ENCODE assay signal across 1 cellular context in the genomic region with DNA sequence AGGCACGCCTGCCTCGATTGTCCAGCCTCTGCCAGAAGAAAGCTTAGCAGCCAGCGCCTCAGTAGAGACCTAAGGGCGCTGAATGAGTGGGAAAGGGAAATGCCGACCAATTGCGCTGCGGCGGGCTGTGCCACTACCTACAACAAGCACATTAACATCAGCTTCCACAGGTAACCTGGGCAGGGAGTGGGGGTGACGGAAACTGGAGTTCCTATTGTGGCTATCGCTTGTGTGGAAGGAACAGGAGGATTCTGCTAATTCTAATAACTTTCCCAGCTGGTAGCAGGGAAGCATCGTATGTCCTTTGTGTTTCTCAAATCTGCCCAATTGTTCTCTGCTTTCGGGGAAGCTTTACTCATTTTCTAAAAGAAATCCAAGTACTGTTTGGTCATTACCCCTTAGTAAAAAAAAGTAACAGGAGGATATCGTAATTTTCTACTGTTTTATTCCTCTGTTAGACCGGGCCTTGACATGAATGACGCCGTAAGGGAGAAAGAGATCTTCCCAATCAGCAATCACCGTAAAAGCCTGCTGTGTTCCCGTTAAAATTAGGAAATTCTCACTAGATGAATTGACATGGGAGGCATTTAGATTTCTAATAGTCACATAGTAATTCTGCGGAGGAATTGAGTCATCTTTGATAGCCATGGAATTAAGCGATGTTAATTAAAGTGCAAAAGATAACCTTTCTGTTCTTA.
TF ChIP-seq lines count a peak whose summit lies in the region.

No MANE protein-coding gene starts in this region.

TF ChIP-seq in GM12878, 131 proteins besides CTCF, POLR2A, EP300 and RAD21 (continued from another document):
- TF ChIP-seq, protein P1, sequence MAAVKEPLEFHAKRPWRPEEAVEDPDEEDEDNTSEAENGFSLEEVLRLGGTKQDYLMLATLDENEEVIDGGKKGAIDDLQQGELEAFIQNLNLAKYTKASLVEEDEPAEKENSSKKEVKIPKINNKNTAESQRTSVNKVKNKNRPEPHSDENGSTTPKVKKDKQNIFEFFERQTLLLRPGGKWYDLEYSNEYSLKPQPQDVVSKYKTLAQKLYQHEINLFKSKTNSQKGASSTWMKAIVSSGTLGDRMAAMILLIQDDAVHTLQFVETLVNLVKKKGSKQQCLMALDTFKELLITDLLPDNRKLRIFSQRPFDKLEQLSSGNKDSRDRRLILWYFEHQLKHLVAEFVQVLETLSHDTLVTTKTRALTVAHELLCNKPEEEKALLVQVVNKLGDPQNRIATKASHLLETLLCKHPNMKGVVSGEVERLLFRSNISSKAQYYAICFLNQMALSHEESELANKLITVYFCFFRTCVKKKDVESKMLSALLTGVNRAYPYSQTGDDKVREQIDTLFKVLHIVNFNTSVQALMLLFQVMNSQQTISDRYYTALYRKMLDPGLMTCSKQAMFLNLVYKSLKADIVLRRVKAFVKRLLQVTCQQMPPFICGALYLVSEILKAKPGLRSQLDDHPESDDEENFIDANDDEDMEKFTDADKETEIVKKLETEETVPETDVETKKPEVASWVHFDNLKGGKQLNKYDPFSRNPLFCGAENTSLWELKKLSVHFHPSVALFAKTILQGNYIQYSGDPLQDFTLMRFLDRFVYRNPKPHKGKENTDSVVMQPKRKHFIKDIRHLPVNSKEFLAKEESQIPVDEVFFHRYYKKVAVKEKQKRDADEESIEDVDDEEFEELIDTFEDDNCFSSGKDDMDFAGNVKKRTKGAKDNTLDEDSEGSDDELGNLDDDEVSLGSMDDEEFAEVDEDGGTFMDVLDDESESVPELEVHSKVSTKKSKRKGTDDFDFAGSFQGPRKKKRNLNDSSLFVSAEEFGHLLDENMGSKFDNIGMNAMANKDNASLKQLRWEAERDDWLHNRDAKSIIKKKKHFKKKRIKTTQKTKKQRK (IDR thresholded peaks at IDR 0.05; ENCODE audit: low read depth, low read length): no peak
- no peak for TF ChIP-seq YY1 (IDR thresholded peaks at IDR 0.05; ENCODE audit: low read depth, low read length)
- TF ChIP-seq IKZF2 (IDR thresholded peaks at IDR 0.05): 0 out of 4 replicates have a peak, but pooled peaks of 1 of the 2 experiments have one; percentile 33
- TF ChIP-seq SUZ12 (IDR thresholded peaks at IDR 0.05; ENCODE audit: unreplicated experiment): no peak
- no peak for TF ChIP-seq PAX5 (IDR thresholded peaks at IDR 0.05; ENCODE audit: borderline replicate concordance, low read depth, low read length)
